ENCODE assay signal across 8 cellular contexts in genomic region chr17:2393184-2393953, GRCh38. TPM values are rescaled to one million over a fixed set of nuclear protein-coding genes. Genes with fewer than 3 reads are reported as not detected.
DNase-seq lines count a peak whose midpoint lies in the region; ATAC-seq and TF ChIP-seq lines count a peak whose summit lies in the region.

No MANE protein-coding gene starts in this region.

- peak; percentile 40 for ATAC-seq in GM19463 (IDR thresholded peaks at IDR 0.05; ENCODE audit: unreplicated experiment)

- H4K20me1 ChIP-seq in OCI-LY3 (ENCODE audit: insufficient read depth, low read length), result peaks cover 23% of the 10 kb centered on the region

- H3K4me3 ChIP-seq in HL-60 (replicated peaks; ENCODE audit: insufficient read depth, low read length) (peak overlapping the region; percentile 43), OCI-LY3 (ENCODE audit: low read length) (peak overlapping the region; percentile 87), epithelial cell of proximal tubule (ENCODE audit: low read depth, low read length) (peak overlapping the region; percentile 69), mucosa of rectum (ENCODE audit: low read length in 2 of 2) (peak overlapping the region; percentile 61 to 76)

- peak overlapping the region; percentile 74 for H3K4me2 ChIP-seq in OCI-LY3 (ENCODE audit: low read length)

- peak overlapping the region; percentile 99 for H3K27ac ChIP-seq in HL-60 (replicated peaks)
- H3K27ac ChIP-seq in OCI-LY3 (ENCODE audit: low read length), result peak overlapping the region; percentile 80
- H3K27ac ChIP-seq in mucosa of rectum (ENCODE audit: low read depth in 2 of 2, low read length in 2 of 2), result peak overlapping the region; percentile 95 to 100

- peaks cover 29% of the 10 kb centered on the region for H3K79me2 ChIP-seq in OCI-LY3 (ENCODE audit: low read length)

- H3K36me3 ChIP-seq in OCI-LY3 (replicated peaks; ENCODE audit: low read depth, low read length), result no peaks in the 10 kb centered on the region
- H3K36me3 ChIP-seq in mucosa of rectum (ENCODE audit: control insufficient read depth in 2 of 2, insufficient read depth in 2 of 2, low read length in 2 of 2), result peaks cover 0 to 2% of the 10 kb centered on the region in 2 donors

- peak overlapping the region; percentile 46; the same call in 1 of the 2 replicates for H2AFZ ChIP-seq in OCI-LY3 (ENCODE audit: low read depth, low read length)

- H3K9ac ChIP-seq in OCI-LY3 (ENCODE audit: low read length) (peak overlapping the region; percentile 81), mucosa of rectum (ENCODE audit: low read depth in 1 of 2, low read length in 2 of 2) (peak overlapping the region; percentile 86 to 92)

- peak; percentile 72 for DNase-seq in COR-L47 (lab: John Stamatoyannopoulos, UW)
- peak; percentile 60 to 64 for DNase-seq in HL-60 (ENCODE audit: low read depth in 1 of 2, low spot score in 1 of 2)
- DNase-seq in activated T-cell treated with anti-CD3 and anti-CD28 coated beads for 48 hours (ENCODE audit: low read depth), result peak; percentile 90
- DNase-seq in epithelial cell of proximal tubule (ENCODE audit: low read depth), result no peak
- peak; percentile 75 to 81 for DNase-seq in stimulated activated CD8-positive, alpha-beta memory T cell treated with anti-CD3 and anti-CD28 coated beads, Interleukin-4, amount 100 ng/mL, for 4 hours (ENCODE audit: low read depth in 2 of 2, low spot score in 1 of 2)

- no peaks in the 10 kb centered on the region for H3K9me3 ChIP-seq in OCI-LY3 (ENCODE audit: insufficient read depth, low read length)
- H3K9me3 ChIP-seq in mucosa of rectum (ENCODE audit: control insufficient read depth in 2 of 2, low read length in 2 of 2), result no peaks in the 10 kb centered on the region

- H3K27me3 ChIP-seq in HL-60 (ENCODE audit: insufficient read depth, poor library complexity, severe bottlenecking) (no peaks in the 10 kb centered on the region), OCI-LY3 (ENCODE audit: low read depth, low read length) (no peaks in the 10 kb centered on the region), mucosa of rectum (ENCODE audit: control insufficient read depth in 2 of 2, insufficient read depth in 2 of 2, low read length in 2 of 2) (no peaks in the 10 kb centered on the region)

- H3K4me1 ChIP-seq in OCI-LY3 (ENCODE audit: low read length) (peaks cover 28% of the 10 kb centered on the region), mucosa of rectum (ENCODE audit: control insufficient read depth in 2 of 2, insufficient read depth in 2 of 2, low read length in 2 of 2) (peaks cover 60 to 63% of the 10 kb centered on the region in 2 donors)

- TF ChIP-seq CTCF in HL-60 (IDR thresholded peaks at IDR 0.05; ENCODE audit: insufficient read depth, low read length) (no peak), OCI-LY3 (IDR thresholded peaks at IDR 0.05; ENCODE audit: low read depth, low read length) (no peak), epithelial cell of proximal tubule (conservative IDR thresholded peaks at IDR 0.05; ENCODE audit: low read depth, low read length) (no peak)

RNA-seq across cellular contexts. Expression of gene MNT, which starts 7.5 kb away (rescaled TPM):
- total RNA-seq in epithelial cell of proximal tubule, result 3.5 and 9.0 TPM in 2 replicates

RNA-seq across cellular contexts. Expression of gene SGSM2, which starts 56.1 kb away (rescaled TPM):
- total RNA-seq in epithelial cell of proximal tubule, result 27.6 and 28.2 TPM in 2 replicates

RNA-seq across cellular contexts. Expression of gene TSR1, which starts 57.1 kb away (rescaled TPM):
- total RNA-seq in epithelial cell of proximal tubule, result 54.8 and 85.1 TPM in 2 replicates
